In the genomic region with DNA sequence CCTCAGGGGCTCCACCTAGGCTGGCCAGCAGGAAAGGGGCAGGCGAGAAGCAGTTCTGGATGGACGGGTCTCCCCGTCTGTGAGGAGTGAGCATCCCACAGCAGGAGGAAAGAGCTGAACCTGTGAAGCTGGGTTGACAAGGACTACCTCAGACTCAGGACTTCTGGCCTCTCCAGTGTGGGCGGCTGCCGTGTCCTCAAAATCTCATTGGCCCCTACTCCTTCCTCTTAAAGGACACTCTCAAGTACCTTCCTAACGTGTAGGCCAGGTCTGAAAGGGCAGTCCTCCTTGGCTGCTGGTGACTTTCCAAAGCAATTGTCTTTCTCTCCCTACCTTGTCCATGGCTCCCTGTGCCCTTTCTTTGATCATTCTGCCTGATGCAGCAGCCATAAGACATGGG, we compare ENCODE assay signal across 1 cellular context.
TF ChIP-seq lines count a peak whose summit lies in the region.

No MANE protein-coding gene starts in this region.

TF ChIP-seq in GM23338, 12 proteins besides CTCF, POLR2A, EP300 and RAD21 (continued from another document):
- TF ChIP-seq, protein P1, sequence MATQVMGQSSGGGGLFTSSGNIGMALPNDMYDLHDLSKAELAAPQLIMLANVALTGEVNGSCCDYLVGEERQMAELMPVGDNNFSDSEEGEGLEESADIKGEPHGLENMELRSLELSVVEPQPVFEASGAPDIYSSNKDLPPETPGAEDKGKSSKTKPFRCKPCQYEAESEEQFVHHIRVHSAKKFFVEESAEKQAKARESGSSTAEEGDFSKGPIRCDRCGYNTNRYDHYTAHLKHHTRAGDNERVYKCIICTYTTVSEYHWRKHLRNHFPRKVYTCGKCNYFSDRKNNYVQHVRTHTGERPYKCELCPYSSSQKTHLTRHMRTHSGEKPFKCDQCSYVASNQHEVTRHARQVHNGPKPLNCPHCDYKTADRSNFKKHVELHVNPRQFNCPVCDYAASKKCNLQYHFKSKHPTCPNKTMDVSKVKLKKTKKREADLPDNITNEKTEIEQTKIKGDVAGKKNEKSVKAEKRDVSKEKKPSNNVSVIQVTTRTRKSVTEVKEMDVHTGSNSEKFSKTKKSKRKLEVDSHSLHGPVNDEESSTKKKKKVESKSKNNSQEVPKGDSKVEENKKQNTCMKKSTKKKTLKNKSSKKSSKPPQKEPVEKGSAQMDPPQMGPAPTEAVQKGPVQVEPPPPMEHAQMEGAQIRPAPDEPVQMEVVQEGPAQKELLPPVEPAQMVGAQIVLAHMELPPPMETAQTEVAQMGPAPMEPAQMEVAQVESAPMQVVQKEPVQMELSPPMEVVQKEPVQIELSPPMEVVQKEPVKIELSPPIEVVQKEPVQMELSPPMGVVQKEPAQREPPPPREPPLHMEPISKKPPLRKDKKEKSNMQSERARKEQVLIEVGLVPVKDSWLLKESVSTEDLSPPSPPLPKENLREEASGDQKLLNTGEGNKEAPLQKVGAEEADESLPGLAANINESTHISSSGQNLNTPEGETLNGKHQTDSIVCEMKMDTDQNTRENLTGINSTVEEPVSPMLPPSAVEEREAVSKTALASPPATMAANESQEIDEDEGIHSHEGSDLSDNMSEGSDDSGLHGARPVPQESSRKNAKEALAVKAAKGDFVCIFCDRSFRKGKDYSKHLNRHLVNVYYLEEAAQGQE (IDR thresholded peaks at IDR 0.05; ENCODE audit: unreplicated experiment) = no peak
- TF ChIP-seq JUNB (IDR thresholded peaks at IDR 0.05; ENCODE audit: unreplicated experiment) (no peak), ZNF114 (CRISPR knock-in tag; IDR thresholded peaks at IDR 0.05) (no peak), EZH2 (IDR thresholded peaks at IDR 0.05; ENCODE audit: low read depth, unreplicated experiment) (no peak), NANOG (IDR thresholded peaks at IDR 0.05; ENCODE audit: borderline replicate concordance) (no peak), CREB1 (CRISPR knock-in tag; IDR thresholded peaks at IDR 0.05; ENCODE audit: low read depth) (no peak), EZH2phosphoT487 (IDR thresholded peaks at IDR 0.05; ENCODE audit: unreplicated experiment) (no peak)
- TF ChIP-seq, protein P2, sequence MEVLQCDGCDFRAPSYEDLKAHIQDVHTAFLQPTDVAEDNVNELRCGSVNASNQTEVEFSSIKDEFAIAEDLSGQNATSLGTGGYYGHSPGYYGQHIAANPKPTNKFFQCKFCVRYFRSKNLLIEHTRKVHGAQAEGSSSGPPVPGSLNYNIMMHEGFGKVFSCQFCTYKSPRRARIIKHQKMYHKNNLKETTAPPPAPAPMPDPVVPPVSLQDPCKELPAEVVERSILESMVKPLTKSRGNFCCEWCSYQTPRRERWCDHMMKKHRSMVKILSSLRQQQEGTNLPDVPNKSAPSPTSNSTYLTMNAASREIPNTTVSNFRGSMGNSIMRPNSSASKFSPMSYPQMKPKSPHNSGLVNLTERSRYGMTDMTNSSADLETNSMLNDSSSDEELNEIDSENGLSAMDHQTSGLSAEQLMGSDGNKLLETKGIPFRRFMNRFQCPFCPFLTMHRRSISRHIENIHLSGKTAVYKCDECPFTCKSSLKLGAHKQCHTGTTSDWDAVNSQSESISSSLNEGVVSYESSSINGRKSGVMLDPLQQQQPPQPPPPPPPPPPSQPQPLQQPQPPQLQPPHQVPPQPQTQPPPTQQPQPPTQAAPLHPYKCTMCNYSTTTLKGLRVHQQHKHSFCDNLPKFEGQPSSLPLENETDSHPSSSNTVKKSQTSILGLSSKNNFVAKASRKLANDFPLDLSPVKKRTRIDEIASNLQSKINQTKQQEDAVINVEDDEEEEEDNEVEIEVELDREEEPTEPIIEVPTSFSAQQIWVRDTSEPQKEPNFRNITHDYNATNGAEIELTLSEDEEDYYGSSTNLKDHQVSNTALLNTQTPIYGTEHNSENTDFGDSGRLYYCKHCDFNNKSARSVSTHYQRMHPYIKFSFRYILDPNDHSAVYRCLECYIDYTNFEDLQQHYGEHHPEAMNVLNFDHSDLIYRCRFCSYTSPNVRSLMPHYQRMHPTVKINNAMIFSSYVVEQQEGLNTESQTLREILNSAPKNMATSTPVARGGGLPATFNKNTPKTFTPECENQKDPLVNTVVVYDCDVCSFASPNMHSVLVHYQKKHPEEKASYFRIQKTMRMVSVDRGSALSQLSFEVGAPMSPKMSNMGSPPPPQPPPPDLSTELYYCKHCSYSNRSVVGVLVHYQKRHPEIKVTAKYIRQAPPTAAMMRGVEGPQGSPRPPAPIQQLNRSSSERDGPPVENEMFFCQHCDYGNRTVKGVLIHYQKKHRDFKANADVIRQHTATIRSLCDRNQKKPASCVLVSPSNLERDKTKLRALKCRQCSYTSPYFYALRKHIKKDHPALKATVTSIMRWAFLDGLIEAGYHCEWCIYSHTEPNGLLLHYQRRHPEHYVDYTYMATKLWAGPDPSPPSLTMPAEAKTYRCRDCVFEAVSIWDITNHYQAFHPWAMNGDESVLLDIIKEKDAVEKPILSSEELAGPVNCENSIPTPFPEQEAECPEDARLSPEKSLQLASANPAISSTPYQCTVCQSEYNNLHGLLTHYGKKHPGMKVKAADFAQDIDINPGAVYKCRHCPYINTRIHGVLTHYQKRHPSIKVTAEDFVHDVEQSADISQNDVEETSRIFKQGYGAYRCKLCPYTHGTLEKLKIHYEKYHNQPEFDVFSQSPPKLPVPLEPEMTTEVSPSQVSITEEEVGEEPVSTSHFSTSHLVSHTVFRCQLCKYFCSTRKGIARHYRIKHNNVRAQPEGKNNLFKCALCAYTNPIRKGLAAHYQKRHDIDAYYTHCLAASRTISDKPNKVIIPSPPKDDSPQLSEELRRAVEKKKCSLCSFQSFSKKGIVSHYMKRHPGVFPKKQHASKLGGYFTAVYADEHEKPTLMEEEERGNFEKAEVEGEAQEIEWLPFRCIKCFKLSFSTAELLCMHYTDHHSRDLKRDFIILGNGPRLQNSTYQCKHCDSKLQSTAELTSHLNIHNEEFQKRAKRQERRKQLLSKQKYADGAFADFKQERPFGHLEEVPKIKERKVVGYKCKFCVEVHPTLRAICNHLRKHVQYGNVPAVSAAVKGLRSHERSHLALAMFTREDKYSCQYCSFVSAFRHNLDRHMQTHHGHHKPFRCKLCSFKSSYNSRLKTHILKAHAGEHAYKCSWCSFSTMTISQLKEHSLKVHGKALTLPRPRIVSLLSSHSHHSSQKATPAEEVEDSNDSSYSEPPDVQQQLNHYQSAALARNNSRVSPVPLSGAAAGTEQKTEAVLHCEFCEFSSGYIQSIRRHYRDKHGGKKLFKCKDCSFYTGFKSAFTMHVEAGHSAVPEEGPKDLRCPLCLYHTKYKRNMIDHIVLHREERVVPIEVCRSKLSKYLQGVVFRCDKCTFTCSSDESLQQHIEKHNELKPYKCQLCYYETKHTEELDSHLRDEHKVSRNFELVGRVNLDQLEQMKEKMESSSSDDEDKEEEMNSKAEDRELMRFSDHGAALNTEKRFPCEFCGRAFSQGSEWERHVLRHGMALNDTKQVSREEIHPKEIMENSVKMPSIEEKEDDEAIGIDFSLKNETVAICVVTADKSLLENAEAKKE (CRISPR knock-in tag; IDR thresholded peaks at IDR 0.05) = no peak
- TF ChIP-seq, protein P3, sequence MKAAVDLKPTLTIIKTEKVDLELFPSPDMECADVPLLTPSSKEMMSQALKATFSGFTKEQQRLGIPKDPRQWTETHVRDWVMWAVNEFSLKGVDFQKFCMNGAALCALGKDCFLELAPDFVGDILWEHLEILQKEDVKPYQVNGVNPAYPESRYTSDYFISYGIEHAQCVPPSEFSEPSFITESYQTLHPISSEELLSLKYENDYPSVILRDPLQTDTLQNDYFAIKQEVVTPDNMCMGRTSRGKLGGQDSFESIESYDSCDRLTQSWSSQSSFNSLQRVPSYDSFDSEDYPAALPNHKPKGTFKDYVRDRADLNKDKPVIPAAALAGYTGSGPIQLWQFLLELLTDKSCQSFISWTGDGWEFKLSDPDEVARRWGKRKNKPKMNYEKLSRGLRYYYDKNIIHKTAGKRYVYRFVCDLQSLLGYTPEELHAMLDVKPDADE (IDR thresholded peaks at IDR 0.05) = no peak
